In the genomic region with DNA sequence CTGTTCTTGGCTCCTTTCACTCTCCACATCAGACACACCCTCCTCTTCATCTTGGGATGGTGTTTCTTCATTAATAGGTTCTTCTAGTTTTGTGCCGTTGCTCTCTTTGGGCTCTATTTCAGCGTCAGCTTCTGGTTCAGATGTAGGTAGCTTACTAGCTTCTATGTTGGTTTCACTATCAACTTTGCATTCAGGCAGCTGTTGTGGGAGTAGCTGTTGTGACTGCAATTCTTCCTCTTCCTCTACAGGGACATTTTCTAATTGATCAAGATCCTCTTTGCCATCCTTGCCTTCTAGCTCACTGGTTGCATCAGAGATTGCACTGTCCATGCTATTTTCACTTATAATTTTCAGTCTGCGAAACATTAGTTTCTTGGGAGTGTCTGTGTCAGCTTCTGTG, we compare ENCODE assay signal across 1 cellular context.
TF ChIP-seq lines count a peak whose summit lies in the region.

No MANE protein-coding gene starts in this region.

TF ChIP-seq in GM23338, 12 proteins besides CTCF, POLR2A, EP300 and RAD21 (continued from another document):
- TF ChIP-seq, protein P1, sequence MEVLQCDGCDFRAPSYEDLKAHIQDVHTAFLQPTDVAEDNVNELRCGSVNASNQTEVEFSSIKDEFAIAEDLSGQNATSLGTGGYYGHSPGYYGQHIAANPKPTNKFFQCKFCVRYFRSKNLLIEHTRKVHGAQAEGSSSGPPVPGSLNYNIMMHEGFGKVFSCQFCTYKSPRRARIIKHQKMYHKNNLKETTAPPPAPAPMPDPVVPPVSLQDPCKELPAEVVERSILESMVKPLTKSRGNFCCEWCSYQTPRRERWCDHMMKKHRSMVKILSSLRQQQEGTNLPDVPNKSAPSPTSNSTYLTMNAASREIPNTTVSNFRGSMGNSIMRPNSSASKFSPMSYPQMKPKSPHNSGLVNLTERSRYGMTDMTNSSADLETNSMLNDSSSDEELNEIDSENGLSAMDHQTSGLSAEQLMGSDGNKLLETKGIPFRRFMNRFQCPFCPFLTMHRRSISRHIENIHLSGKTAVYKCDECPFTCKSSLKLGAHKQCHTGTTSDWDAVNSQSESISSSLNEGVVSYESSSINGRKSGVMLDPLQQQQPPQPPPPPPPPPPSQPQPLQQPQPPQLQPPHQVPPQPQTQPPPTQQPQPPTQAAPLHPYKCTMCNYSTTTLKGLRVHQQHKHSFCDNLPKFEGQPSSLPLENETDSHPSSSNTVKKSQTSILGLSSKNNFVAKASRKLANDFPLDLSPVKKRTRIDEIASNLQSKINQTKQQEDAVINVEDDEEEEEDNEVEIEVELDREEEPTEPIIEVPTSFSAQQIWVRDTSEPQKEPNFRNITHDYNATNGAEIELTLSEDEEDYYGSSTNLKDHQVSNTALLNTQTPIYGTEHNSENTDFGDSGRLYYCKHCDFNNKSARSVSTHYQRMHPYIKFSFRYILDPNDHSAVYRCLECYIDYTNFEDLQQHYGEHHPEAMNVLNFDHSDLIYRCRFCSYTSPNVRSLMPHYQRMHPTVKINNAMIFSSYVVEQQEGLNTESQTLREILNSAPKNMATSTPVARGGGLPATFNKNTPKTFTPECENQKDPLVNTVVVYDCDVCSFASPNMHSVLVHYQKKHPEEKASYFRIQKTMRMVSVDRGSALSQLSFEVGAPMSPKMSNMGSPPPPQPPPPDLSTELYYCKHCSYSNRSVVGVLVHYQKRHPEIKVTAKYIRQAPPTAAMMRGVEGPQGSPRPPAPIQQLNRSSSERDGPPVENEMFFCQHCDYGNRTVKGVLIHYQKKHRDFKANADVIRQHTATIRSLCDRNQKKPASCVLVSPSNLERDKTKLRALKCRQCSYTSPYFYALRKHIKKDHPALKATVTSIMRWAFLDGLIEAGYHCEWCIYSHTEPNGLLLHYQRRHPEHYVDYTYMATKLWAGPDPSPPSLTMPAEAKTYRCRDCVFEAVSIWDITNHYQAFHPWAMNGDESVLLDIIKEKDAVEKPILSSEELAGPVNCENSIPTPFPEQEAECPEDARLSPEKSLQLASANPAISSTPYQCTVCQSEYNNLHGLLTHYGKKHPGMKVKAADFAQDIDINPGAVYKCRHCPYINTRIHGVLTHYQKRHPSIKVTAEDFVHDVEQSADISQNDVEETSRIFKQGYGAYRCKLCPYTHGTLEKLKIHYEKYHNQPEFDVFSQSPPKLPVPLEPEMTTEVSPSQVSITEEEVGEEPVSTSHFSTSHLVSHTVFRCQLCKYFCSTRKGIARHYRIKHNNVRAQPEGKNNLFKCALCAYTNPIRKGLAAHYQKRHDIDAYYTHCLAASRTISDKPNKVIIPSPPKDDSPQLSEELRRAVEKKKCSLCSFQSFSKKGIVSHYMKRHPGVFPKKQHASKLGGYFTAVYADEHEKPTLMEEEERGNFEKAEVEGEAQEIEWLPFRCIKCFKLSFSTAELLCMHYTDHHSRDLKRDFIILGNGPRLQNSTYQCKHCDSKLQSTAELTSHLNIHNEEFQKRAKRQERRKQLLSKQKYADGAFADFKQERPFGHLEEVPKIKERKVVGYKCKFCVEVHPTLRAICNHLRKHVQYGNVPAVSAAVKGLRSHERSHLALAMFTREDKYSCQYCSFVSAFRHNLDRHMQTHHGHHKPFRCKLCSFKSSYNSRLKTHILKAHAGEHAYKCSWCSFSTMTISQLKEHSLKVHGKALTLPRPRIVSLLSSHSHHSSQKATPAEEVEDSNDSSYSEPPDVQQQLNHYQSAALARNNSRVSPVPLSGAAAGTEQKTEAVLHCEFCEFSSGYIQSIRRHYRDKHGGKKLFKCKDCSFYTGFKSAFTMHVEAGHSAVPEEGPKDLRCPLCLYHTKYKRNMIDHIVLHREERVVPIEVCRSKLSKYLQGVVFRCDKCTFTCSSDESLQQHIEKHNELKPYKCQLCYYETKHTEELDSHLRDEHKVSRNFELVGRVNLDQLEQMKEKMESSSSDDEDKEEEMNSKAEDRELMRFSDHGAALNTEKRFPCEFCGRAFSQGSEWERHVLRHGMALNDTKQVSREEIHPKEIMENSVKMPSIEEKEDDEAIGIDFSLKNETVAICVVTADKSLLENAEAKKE (CRISPR knock-in tag; IDR thresholded peaks at IDR 0.05) = no peak
- TF ChIP-seq EZH2 (IDR thresholded peaks at IDR 0.05; ENCODE audit: low read depth, unreplicated experiment) (no peak), ZNF114 (CRISPR knock-in tag; IDR thresholded peaks at IDR 0.05) (no peak)
- TF ChIP-seq, protein P2, sequence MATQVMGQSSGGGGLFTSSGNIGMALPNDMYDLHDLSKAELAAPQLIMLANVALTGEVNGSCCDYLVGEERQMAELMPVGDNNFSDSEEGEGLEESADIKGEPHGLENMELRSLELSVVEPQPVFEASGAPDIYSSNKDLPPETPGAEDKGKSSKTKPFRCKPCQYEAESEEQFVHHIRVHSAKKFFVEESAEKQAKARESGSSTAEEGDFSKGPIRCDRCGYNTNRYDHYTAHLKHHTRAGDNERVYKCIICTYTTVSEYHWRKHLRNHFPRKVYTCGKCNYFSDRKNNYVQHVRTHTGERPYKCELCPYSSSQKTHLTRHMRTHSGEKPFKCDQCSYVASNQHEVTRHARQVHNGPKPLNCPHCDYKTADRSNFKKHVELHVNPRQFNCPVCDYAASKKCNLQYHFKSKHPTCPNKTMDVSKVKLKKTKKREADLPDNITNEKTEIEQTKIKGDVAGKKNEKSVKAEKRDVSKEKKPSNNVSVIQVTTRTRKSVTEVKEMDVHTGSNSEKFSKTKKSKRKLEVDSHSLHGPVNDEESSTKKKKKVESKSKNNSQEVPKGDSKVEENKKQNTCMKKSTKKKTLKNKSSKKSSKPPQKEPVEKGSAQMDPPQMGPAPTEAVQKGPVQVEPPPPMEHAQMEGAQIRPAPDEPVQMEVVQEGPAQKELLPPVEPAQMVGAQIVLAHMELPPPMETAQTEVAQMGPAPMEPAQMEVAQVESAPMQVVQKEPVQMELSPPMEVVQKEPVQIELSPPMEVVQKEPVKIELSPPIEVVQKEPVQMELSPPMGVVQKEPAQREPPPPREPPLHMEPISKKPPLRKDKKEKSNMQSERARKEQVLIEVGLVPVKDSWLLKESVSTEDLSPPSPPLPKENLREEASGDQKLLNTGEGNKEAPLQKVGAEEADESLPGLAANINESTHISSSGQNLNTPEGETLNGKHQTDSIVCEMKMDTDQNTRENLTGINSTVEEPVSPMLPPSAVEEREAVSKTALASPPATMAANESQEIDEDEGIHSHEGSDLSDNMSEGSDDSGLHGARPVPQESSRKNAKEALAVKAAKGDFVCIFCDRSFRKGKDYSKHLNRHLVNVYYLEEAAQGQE (IDR thresholded peaks at IDR 0.05; ENCODE audit: unreplicated experiment) = no peak
